1 cellular context compared by ENCODE assay signal in genomic region chr17:39198186-39198566, GRCh38.
TF ChIP-seq lines count a peak whose summit lies in the region.

No MANE protein-coding gene starts in this region.

TF ChIP-seq in endothelial cell of umbilical vein, 7 proteins besides CTCF, POLR2A, EP300 and RAD21:
- no peak for TF ChIP-seq FOS (IDR thresholded peaks at IDR 0.05; ENCODE audit: borderline replicate concordance, insufficient read depth, low read length)
- TF ChIP-seq MAX (IDR thresholded peaks at IDR 0.05; ENCODE audit: insufficient read depth, insufficient read length), result no peak
- TF ChIP-seq MYC (IDR thresholded peaks at IDR 0.05; ENCODE audit: low read depth, low read length), result no peak
- no peak for TF ChIP-seq GATA2 (IDR thresholded peaks at IDR 0.05; ENCODE audit: insufficient read depth, insufficient read length, low read depth, low read length)
- TF ChIP-seq EZH2 (IDR thresholded peaks at IDR 0.05; ENCODE audit: borderline replicate concordance, low read depth, low read length, severe bottlenecking), result no peak
- TF ChIP-seq POLR2AphosphoS5 (IDR thresholded peaks at IDR 0.05; ENCODE audit: insufficient read depth, low read depth, low read length), result no peak
- TF ChIP-seq JUN (IDR thresholded peaks at IDR 0.05; ENCODE audit: borderline replicate concordance, insufficient read depth, insufficient read length, low read depth), result no peak
